Comparison of ENCODE assay signal across 1 cellular context in the genomic region with DNA sequence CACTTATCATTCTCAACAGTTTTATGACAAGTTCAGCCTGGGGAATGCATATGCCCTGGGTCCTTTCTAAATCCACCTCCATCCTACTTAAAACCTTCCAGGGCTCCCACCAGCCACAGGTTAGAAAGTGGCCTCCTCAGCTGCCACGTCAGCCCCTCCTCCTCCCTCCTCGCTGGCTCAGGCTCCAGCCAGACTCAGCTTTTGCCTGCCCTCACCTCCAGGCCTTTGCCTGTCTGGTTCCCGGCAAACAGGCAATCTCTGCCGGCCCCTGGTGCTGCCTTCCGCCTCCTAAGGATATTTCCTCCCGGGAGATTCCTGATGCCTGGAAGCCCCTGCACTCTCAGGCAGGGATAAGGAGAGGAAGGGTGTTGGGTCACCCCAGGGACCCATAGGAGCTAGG.
TF ChIP-seq lines count a peak whose summit lies in the region.

No MANE protein-coding gene starts in this region.

TF ChIP-seq in K562, 482 proteins besides CTCF, POLR2A, EP300 and RAD21:
- TF ChIP-seq, protein P1, sequence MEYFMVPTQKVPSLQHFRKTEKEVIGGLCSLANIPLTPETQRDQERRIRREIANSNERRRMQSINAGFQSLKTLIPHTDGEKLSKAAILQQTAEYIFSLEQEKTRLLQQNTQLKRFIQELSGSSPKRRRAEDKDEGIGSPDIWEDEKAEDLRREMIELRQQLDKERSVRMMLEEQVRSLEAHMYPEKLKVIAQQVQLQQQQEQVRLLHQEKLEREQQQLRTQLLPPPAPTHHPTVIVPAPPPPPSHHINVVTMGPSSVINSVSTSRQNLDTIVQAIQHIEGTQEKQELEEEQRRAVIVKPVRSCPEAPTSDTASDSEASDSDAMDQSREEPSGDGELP (CRISPR knock-in tag; IDR thresholded peaks at IDR 0.05; ENCODE audit: borderline replicate concordance) = no peak
- TF ChIP-seq ELF1 (tag; IDR thresholded peaks at IDR 0.05) = peak; percentile 3; the same call in 1 of the 2 replicates
